In the genomic region with DNA sequence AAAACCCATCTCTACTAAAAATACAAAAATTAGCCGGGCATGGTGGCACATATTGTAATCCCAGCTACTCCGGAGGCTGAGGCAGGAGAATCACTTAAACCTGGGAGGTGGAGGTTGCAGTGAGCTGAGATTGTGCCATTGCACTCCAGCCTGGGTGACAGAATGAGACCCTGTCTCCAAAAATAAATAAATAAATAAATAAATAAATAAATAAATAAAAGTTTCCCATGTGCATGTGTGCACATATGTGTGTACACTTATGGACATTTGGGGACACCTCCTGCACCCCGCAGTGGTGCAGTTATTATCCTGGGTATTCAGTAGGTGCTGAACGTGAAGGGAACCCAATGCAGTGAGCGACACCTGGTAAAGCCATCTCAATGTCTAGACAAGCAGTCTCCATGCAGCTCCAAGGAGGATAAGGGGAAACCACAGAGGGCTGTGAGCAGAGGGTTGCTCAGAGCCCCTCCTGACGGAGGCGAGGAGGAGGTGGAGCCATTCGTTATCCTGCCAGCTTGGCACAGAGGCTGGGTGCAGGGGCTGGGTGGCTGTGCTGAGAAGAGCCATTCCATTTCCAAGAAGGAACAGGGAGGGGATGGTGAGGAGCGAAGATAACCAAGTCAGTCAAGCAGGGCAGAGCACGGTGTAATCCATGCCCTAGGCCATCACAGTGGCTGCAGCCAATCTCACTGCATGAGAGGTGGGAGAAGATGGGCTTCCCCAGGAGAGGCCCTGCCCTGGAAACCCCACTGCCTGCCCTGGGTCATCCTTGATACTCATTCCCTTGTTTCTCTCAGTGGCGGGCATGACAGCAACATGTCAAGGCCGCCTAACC, we compare ENCODE assay signal across 1 cellular context.
TF ChIP-seq lines count a peak whose summit lies in the region.

No MANE protein-coding gene starts in this region.

TF ChIP-seq in HEK293, 187 proteins besides CTCF, POLR2A, EP300 and RAD21 (continued from another document):
- TF ChIP-seq, protein P1, sequence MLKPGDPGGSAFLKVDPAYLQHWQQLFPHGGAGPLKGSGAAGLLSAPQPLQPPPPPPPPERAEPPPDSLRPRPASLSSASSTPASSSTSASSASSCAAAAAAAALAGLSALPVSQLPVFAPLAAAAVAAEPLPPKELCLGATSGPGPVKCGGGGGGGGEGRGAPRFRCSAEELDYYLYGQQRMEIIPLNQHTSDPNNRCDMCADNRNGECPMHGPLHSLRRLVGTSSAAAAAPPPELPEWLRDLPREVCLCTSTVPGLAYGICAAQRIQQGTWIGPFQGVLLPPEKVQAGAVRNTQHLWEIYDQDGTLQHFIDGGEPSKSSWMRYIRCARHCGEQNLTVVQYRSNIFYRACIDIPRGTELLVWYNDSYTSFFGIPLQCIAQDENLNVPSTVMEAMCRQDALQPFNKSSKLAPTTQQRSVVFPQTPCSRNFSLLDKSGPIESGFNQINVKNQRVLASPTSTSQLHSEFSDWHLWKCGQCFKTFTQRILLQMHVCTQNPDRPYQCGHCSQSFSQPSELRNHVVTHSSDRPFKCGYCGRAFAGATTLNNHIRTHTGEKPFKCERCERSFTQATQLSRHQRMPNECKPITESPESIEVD (tag by site-specific recombination; IDR thresholded peaks at IDR 0.05), result no peak
- TF ChIP-seq ZNF843 (tag by site-specific recombination; IDR thresholded peaks at IDR 0.05) (no peak), ZNF664 (tag by site-specific recombination; IDR thresholded peaks at IDR 0.05) (peak; percentile 44; the same call in 1 of the 2 replicates), ZNF404 (tag by site-specific recombination; IDR thresholded peaks at IDR 0.05) (peak; percentile 70; the same call in 1 of the 2 replicates), ZNF266 (tag by site-specific recombination; IDR thresholded peaks at IDR 0.05; ENCODE audit: low read depth) (0 out of 2 replicates have a peak, but pooled peaks have one; percentile 46), ZNF292 (tag by site-specific recombination; IDR thresholded peaks at IDR 0.05; ENCODE audit: borderline replicate concordance, low read depth) (0 out of 2 replicates have a peak, but pooled peaks have one; percentile 22), GFI1B (tag by site-specific recombination; IDR thresholded peaks at IDR 0.05) (no peak), GLI2 (tag by site-specific recombination; IDR thresholded peaks at IDR 0.05; ENCODE audit: borderline replicate concordance, low read depth) (peak; percentile 52; the same call in 1 of the 2 replicates), SP7 (tag by site-specific recombination; IDR thresholded peaks at IDR 0.05) (no peak), ZNF791 (tag by site-specific recombination; IDR thresholded peaks at IDR 0.05) (no peak), ZNF549 (tag by site-specific recombination; IDR thresholded peaks at IDR 0.05) (no peak), ZNF654 (tag by site-specific recombination; IDR thresholded peaks at IDR 0.05; ENCODE audit: low read depth) (peak; percentile 19), ZNF394 (tag by site-specific recombination; IDR thresholded peaks at IDR 0.05; ENCODE audit: borderline replicate concordance) (peak; percentile 94), ZNF629 (tag by site-specific recombination; IDR thresholded peaks at IDR 0.05) (peak; percentile 40), ZFP3 (tag by site-specific recombination; IDR thresholded peaks at IDR 0.05; ENCODE audit: low read depth) (no peak), RBAK (tag by site-specific recombination; IDR thresholded peaks at IDR 0.05) (0 out of 2 replicates have a peak, but pooled peaks have one; percentile 41), SCRT2 (tag by site-specific recombination; IDR thresholded peaks at IDR 0.05) (no peak), WT1 (tag by site-specific recombination; IDR thresholded peaks at IDR 0.05) (no peak), ZNF140 (tag by site-specific recombination; IDR thresholded peaks at IDR 0.05) (peak; percentile 73), ZNF530 (tag by site-specific recombination; IDR thresholded peaks at IDR 0.05; ENCODE audit: low read depth) (0 out of 2 replicates have a peak, but pooled peaks have one; percentile 22), TRIM28 (IDR thresholded peaks at IDR 0.05; ENCODE audit: borderline replicate concordance, low read length) (no peak), ZNF521 (tag by site-specific recombination; IDR thresholded peaks at IDR 0.05) (no peak), ZNF555 (tag by site-specific recombination; conservative IDR thresholded peaks at IDR 0.05) (peak; percentile 72), ZNF510 (tag by site-specific recombination; IDR thresholded peaks at IDR 0.05; ENCODE audit: insufficient replicate concordance) (peak; percentile 50), ZNF707 (tag by site-specific recombination; IDR thresholded peaks at IDR 0.05) (no peak), ZNF19 (tag by site-specific recombination; IDR thresholded peaks at IDR 0.05; ENCODE audit: low read depth) (0 out of 2 replicates have a peak, but pooled peaks have one; percentile 22), ZIC2 (tag by site-specific recombination; IDR thresholded peaks at IDR 0.05) (no peak), ZNF324 (tag by site-specific recombination; IDR thresholded peaks at IDR 0.05) (no peak), ZNF560 (tag by site-specific recombination; IDR thresholded peaks at IDR 0.05; ENCODE audit: borderline replicate concordance) (0 out of 2 replicates have a peak, but pooled peaks have one; percentile 36)
- TF ChIP-seq, protein P2, sequence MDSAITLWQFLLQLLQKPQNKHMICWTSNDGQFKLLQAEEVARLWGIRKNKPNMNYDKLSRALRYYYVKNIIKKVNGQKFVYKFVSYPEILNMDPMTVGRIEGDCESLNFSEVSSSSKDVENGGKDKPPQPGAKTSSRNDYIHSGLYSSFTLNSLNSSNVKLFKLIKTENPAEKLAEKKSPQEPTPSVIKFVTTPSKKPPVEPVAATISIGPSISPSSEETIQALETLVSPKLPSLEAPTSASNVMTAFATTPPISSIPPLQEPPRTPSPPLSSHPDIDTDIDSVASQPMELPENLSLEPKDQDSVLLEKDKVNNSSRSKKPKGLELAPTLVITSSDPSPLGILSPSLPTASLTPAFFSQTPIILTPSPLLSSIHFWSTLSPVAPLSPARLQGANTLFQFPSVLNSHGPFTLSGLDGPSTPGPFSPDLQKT (IDR thresholded peaks at IDR 0.05; ENCODE audit: borderline replicate concordance, low read depth, low read length), result no peak
- TF ChIP-seq, protein P3, sequence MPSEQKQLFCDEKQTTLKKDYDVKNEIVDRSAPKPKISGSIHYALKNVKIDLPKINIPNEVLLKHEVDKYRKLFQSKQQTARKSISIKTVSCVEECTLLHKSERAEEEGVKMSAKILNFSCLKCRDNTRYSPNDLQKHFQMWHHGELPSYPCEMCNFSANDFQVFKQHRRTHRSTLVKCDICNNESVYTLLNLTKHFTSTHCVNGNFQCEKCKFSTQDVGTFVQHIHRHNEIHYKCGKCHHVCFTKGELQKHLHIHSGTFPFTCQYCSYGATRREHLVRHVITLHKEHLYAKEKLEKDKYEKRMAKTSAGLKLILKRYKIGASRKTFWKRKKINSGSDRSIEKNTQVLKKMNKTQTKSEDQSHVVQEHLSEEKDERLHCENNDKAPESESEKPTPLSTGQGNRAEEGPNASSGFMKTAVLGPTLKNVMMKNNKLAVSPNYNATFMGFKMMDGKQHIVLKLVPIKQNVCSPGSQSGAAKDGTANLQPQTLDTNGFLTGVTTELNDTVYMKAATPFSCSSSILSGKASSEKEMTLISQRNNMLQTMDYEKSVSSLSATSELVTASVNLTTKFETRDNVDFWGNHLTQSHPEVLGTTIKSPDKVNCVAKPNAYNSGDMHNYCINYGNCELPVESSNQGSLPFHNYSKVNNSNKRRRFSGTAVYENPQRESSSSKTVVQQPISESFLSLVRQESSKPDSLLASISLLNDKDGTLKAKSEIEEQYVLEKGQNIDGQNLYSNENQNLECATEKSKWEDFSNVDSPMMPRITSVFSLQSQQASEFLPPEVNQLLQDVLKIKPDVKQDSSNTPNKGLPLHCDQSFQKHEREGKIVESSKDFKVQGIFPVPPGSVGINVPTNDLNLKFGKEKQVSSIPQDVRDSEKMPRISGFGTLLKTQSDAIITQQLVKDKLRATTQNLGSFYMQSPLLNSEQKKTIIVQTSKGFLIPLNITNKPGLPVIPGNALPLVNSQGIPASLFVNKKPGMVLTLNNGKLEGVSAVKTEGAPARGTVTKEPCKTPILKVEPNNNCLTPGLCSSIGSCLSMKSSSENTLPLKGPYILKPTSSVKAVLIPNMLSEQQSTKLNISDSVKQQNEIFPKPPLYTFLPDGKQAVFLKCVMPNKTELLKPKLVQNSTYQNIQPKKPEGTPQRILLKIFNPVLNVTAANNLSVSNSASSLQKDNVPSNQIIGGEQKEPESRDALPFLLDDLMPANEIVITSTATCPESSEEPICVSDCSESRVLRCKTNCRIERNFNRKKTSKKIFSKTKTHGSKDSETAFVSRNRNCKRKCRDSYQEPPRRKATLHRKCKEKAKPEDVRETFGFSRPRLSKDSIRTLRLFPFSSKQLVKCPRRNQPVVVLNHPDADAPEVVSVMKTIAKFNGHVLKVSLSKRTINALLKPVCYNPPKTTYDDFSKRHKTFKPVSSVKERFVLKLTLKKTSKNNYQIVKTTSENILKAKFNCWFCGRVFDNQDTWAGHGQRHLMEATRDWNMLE (tag by site-specific recombination; conservative IDR thresholded peaks at IDR 0.05; ENCODE audit: low read depth), result peak; percentile 87
- TF ChIP-seq, protein P4, sequence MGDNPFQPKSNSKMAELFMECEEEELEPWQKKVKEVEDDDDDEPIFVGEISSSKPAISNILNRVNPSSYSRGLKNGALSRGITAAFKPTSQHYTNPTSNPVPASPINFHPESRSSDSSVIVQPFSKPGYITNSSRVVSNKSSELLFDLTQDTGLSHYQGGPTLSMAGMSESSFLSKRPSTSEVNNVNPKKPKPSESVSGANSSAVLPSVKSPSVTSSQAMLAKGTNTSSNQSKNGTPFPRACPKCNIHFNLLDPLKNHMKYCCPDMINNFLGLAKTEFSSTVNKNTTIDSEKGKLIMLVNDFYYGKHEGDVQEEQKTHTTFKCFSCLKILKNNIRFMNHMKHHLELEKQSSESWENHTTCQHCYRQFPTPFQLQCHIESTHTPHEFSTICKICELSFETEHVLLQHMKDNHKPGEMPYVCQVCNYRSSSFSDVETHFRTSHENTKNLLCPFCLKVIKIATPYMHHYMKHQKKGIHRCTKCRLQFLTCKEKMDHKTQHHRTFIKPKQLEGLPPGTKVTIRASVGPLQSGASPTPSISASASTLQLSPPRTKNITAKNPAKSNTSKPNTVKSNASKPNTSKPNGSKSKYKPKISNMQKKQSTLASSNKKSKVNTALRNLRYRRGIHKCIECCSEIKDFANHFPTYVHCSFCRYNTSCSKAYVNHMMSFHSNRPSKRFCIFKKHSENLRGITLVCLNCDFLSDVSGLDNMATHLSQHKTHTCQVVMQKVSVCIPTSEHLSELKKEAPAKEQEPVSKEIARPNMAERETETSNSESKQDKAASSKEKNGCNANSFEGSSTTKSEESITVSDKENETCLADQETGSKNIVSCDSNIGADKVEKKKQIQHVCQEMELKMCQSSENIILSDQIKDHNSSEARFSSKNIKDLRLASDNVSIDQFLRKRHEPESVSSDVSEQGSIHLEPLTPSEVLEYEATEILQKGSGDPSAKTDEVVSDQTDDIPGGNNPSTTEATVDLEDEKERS (tag by site-specific recombination; IDR thresholded peaks at IDR 0.05), result no peak
